11 cellular contexts compared by ENCODE assay signal in the genomic region with DNA sequence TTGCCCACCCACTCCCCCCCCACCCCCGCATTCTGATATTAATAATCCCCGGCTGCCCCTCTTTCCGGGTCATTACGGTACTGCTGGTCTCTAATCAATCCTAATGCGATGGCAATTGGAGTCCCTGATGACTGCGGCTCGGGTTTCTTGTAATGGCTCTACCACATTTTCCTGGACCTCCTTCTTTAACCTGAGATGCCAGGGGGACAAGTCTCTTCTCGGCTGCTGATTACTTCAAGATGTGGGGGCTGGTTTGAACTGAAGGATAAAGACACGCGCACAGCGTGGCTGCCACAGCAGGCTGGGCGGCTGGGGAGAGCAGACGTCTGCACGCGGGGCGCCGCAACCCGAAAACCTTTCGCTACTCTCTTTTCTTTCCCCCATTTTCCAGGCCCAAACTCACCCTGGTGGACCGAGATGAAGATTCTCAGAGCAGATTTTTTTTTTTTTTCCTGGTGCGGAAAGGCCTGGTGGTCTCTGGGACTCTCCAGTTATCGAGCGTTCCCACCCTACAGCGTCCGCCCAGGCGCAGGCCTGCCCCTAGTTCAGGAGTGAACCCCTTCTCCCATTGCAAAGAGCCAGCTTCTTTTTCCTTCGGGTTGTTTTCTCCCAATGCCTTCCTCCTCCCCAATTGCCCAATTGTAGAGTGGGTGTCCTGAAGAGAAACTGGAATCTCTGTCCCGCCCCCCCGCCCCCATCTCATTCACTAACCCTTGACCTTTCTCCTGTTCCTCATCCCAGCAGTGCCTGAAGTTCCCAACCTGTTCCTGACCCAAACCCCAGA. TPM values are rescaled to one million over a fixed set of nuclear protein-coding genes. Genes with fewer than 3 reads are reported as not detected.
A peak's percentile ranks its signal among the peaks of the same experiment; 100 is the strongest.
DNase-seq lines count a peak whose midpoint lies in the region; ATAC-seq and TF ChIP-seq lines count a peak whose summit lies in the region.
"Had no signal": no experiment of that assay in that cellular context is flagged by ENCODE, and none has a peak within 500 bp of the region (broad histone marks: within the 10 kb centered on the region; RNA-seq: fewer than 3 reads in every experiment).

No MANE protein-coding gene starts in this region.

- no peak overlapping the region for H2AFZ ChIP-seq in mammary epithelial cell (ENCODE audit: low read depth, low read length)

- H3K4me3 Mint-ChIP-seq in T-helper 2 cell treated with Interferon-gamma antibody and Interleukin-4, amounts not matched to agents 5 μg/mL and 100 μg/mL, for 36 hours = peak overlapping the region; percentile 80
- H3K4me3 Mint-ChIP-seq in endothelial cell (ENCODE audit: unreplicated experiment) = peak overlapping the region; percentile 85

- H4K20me1 ChIP-seq in mammary epithelial cell (ENCODE audit: insufficient read depth, low read length) = no peaks in the 10 kb centered on the region

- no TSS peak for BruUV-seq in mammary epithelial cell (replicated peaks; lab: Mats Ljungman, UMichigan)

- H3K9me3 ChIP-seq in prostate gland (no peaks in the 10 kb centered on the region), mammary epithelial cell (replicated peaks; ENCODE audit: insufficient read depth, low read length) (no peaks in the 10 kb centered on the region)
- H3K9me3 ChIP-seq: A549 had no signal

- H3K27ac ChIP-seq in prostate gland (peak overlapping the region; percentile 92 to 93), mammary epithelial cell (ENCODE audit: insufficient read depth, low read depth, low read length) (no peak overlapping the region)
- H3K27ac ChIP-seq: A549 had no signal

- no peak for TF ChIP-seq POLR2A in prostate gland (IDR thresholded peaks at IDR 0.05)

- no peak for TF ChIP-seq CTCF in endothelial cell (IDR thresholded peaks at IDR 0.05; ENCODE audit: unreplicated experiment)
- TF ChIP-seq CTCF in prostate gland (IDR thresholded peaks at IDR 0.05) = no peak
- no peak for TF ChIP-seq CTCF in mammary epithelial cell (conservative IDR thresholded peaks at IDR 0.05 in 1 of 2, IDR thresholded peaks at IDR 0.05 in 1 of 2; ENCODE audit: extremely low read depth in 1 of 2, insufficient read depth in 1 of 2, low read depth in 1 of 2, low read length in 2 of 2)

- H3K27me3 ChIP-seq in prostate gland (replicated peaks; ENCODE audit: insufficient read depth) = no peaks in the 10 kb centered on the region
- H3K27me3 ChIP-seq in mammary epithelial cell (ENCODE audit: insufficient read depth, low read length) = peaks cover 22% of the 10 kb centered on the region

- peaks cover 12% of the 10 kb centered on the region for H3K36me3 Mint-ChIP-seq in T-helper 2 cell treated with Interferon-gamma antibody and Interleukin-4, amounts not matched to agents 5 μg/mL and 100 μg/mL, for 36 hours (ENCODE audit: low read depth)
- peaks cover 12% of the 10 kb centered on the region for H3K36me3 Mint-ChIP-seq in endothelial cell (ENCODE audit: low read depth, unreplicated experiment)

- intact Hi-C loops in prostate gland (cut with DNase I) = loop anchor here (10.0 kb wide), 1 partner anchor 369 kb away; no protein-coding TSS in a partner anchor
- intact Hi-C loops in mammary epithelial cell (cut with micrococcal nuclease) = loop anchor here (10.0 kb wide), 1 partner anchor 539 kb away; no protein-coding TSS in a partner anchor

- no peaks in the 10 kb centered on the region for H3K9me3 Mint-ChIP-seq in T-helper 2 cell treated with Interferon-gamma antibody and Interleukin-4, amounts not matched to agents 5 μg/mL and 100 μg/mL, for 36 hours
- H3K9me3 Mint-ChIP-seq in endothelial cell (ENCODE audit: unreplicated experiment) = no peaks in the 10 kb centered on the region

- H3K4me3 ChIP-seq in prostate gland = peak overlapping the region; percentile 0 to 62
- H3K4me3 ChIP-seq in mammary epithelial cell (replicated peaks in 1 of 3; ENCODE audit: insufficient read depth in 1 of 3, low read depth in 2 of 3, low read length in 3 of 3) = no peak overlapping the region
- H3K4me3 ChIP-seq: A549 had no signal

- peaks cover 36% of the 10 kb centered on the region for H3K4me1 Mint-ChIP-seq in T-helper 2 cell treated with Interferon-gamma antibody and Interleukin-4, amounts not matched to agents 5 μg/mL and 100 μg/mL, for 36 hours (ENCODE audit: low read depth)
- H3K4me1 Mint-ChIP-seq in endothelial cell (ENCODE audit: unreplicated experiment) = peaks cover 49% of the 10 kb centered on the region

- 66% methylated on average over 29 of the region's 29 CpGs for WGBS in prostate gland
- 61% methylated on average over 14 of the region's 29 CpGs for WGBS in mammary epithelial cell (ENCODE audit: low coverage, missing lambda C conversion rate)

- H3K4me1 ChIP-seq in prostate gland (replicated peaks) (peaks cover 2% of the 10 kb centered on the region), mammary epithelial cell (ENCODE audit: insufficient read depth, low read length) (peaks cover 20% of the 10 kb centered on the region)

- no peak for ATAC-seq in HG03520 (IDR thresholded peaks at IDR 0.05; ENCODE audit: unreplicated experiment)
- ATAC-seq: A549, esophagus mucosa had no signal

- no peak overlapping the region for H3K27ac Mint-ChIP-seq in T-helper 2 cell treated with Interferon-gamma antibody and Interleukin-4, amounts not matched to agents 5 μg/mL and 100 μg/mL, for 36 hours
- no peak overlapping the region for H3K27ac Mint-ChIP-seq in endothelial cell (ENCODE audit: unreplicated experiment)

- no peak for DNase-seq in T-helper 2 cell treated with Interferon-gamma antibody and Interleukin-4, amounts not matched to agents 5 μg/mL and 100 μg/mL, for 36 hours (ENCODE audit: low spot score)
- no peak for DNase-seq in T-helper 2 cell
- peak; percentile 13 for DNase-seq in NCI-H2171 (lab: John Stamatoyannopoulos, UW)
- DNase-seq in endothelial cell (ENCODE audit: low spot score) = no peak
- DNase-seq in prostate gland (ENCODE audit: low spot score) = no peak
- DNase-seq in mammary epithelial cell = no peak
- DNase-seq in occipital lobe (lab: John Stamatoyannopoulos, UW) = no peak
- DNase-seq: anterior cingulate cortex had no signal

- no peak overlapping the region for H3K4me2 ChIP-seq in mammary epithelial cell (ENCODE audit: insufficient read depth, low read depth, low read length)
- H3K4me2 ChIP-seq: A549 had no signal

- in situ Hi-C loops in mammary epithelial cell (cut with MboI; ENCODE audit: low sequenced_read_pairs in 2 of 2) = no loop called here

- no peaks in the 10 kb centered on the region for H3K79me2 ChIP-seq in mammary epithelial cell (ENCODE audit: insufficient read depth, low read length)

- H3K27me3 Mint-ChIP-seq in T-helper 2 cell treated with Interferon-gamma antibody and Interleukin-4, amounts not matched to agents 5 μg/mL and 100 μg/mL, for 36 hours (ENCODE audit: low read depth) = peaks cover 98% of the 10 kb centered on the region
- H3K27me3 Mint-ChIP-seq in endothelial cell (ENCODE audit: unreplicated experiment) = peaks cover 49% of the 10 kb centered on the region

- CTCF ChIA-PET in mammary epithelial cell (lab: Charles Lee; ENCODE audit: low non-redundant PET) = interaction anchor here (0.7 kb wide), 1 partner anchor 9 kb away, joined by 4 read pairs; no protein-coding TSS in a partner anchor

- no peaks in the 10 kb centered on the region for H3K36me3 ChIP-seq in prostate gland
- no peaks in the 10 kb centered on the region for H3K36me3 ChIP-seq in mammary epithelial cell (ENCODE audit: insufficient read depth, low read length)

- H3K9ac ChIP-seq in mammary epithelial cell (ENCODE audit: insufficient read depth, low read length) = no peak overlapping the region

- dilution Hi-C loops in mammary epithelial cell (cut with HindIII; ENCODE audit: low sequenced_read_pairs) = no loop called here

RNA-seq across cellular contexts. Expression of a gene that starts 6.0 kb away (rescaled TPM):
- total RNA-seq in endothelial cell (ENCODE audit: unreplicated experiment) = 0.41 TPM
- total RNA-seq in prostate gland = 10 to 100 TPM; 23.5 to 25.0 TPM
- total RNA-seq in mammary epithelial cell = 1 to 10 TPM in 1 of 2 donors, under 1 TPM in 1; 0.17 to 2.1 TPM
- polyA plus RNA-seq in mammary epithelial cell = 0.36 TPM
- polyA minus RNA-seq in mammary epithelial cell = not detected
- 0.47 TPM for total RNA-seq in occipital lobe

Comparison
In these comparisons a context has a peak if more than half of its experiments do, and no peak if none do; other contexts are left out.
1. H3K4me3 ChIP-seq: peak in prostate gland (2 of 2); none in mammary epithelial cell (0 of 3).
2. RNA of a gene that starts 6.0 kb away (total RNA-seq): 23.5 to 25.0 TPM in prostate gland; 0.17 to 2.1 TPM in mammary epithelial cell, 0.47 TPM in occipital lobe (single experiment) and 0.41 TPM in endothelial cell (single experiment); every median in the first group is over 4 times any median in the second.